Comparison of ENCODE assay signal across 24 cellular contexts in genomic region chr22:34070051-34070450, GRCh38.
"Had no signal": no experiment of that assay in that cellular context is flagged by ENCODE, and none has a peak within 500 bp of the region (broad histone marks: within the 10 kb centered on the region; RNA-seq: fewer than 3 reads in every experiment).

No MANE protein-coding gene starts in this region.

- H3K36me3 ChIP-seq: heart left ventricle, left lung, neural progenitor cell, prostate gland, right atrium auricular region, suprapubic skin, transverse colon, upper lobe of right lung, uterus had no signal

- H3K27me3 ChIP-seq: hepatocyte, left lung, neural progenitor cell, right atrium auricular region, suprapubic skin, transverse colon, upper lobe of right lung, uterus had no signal

- H3K4me3 Mint-ChIP-seq: mesothelial cell of epicardium; naive thymus-derived CD4-positive, alpha-beta T cell; nephron; neural progenitor cell; stimulated activated naive CD8-positive, alpha-beta T cell treated with anti-CD3 and anti-CD28 coated beads, Interleukin-15, Interleukin-2, amounts not matched to agents 100 ng/mL and 50 ng/mL, for 24 hours had no signal

- H3K27ac Mint-ChIP-seq: mesothelial cell of epicardium; naive thymus-derived CD4-positive, alpha-beta T cell; nephron; neural progenitor cell; stimulated activated naive CD8-positive, alpha-beta T cell treated with anti-CD3 and anti-CD28 coated beads, Interleukin-15, Interleukin-2, amounts not matched to agents 100 ng/mL and 50 ng/mL, for 24 hours had no signal

- H3K9me3 ChIP-seq: heart left ventricle, left lung, prostate gland, right atrium auricular region, suprapubic skin, transverse colon, upper lobe of right lung, uterus had no signal

- DNase-seq: effector CD4-positive, alpha-beta T cell; heart left ventricle; left cardiac atrium; left lung; mesenchymal stem cell; naive thymus-derived CD4-positive, alpha-beta T cell; stimulated activated CD4-positive, alpha-beta T cell treated with anti-CD3 and anti-CD28 coated beads, Interleukin-12 subunit alpha, Interleukin-12 subunit beta, amount 100 ng/mL, for 4 hours; stimulated activated CD4-positive, alpha-beta T cell treated with anti-CD3 and anti-CD28 coated beads, Interleukin-1b, Interleukin-23, amount 100 ng/mL, for 48 hours; stimulated activated CD4-positive, alpha-beta T cell treated with anti-CD3 and anti-CD28 coated beads, Interleukin-4, amount 100 ng/mL, for 1 hour; stimulated activated CD8-positive, alpha-beta memory T cell treated with anti-CD3 and anti-CD28 coated beads, Interleukin-4, amount 100 ng/mL, for 48 hours; transverse colon; upper lobe of right lung; uterus had no signal

- H3K36me3 Mint-ChIP-seq: mesothelial cell of epicardium; naive thymus-derived CD4-positive, alpha-beta T cell; neural progenitor cell had no signal

- H3K27me3 Mint-ChIP-seq: stimulated activated naive CD8-positive, alpha-beta T cell treated with anti-CD3 and anti-CD28 coated beads, Interleukin-15, Interleukin-2, amounts not matched to agents 100 ng/mL and 50 ng/mL, for 24 hours had no signal

- H3K27ac ChIP-seq: heart left ventricle, hepatocyte, left lung, neural progenitor cell, prostate gland, right atrium auricular region, suprapubic skin, transverse colon, upper lobe of right lung, uterus had no signal

- H3K4me1 Mint-ChIP-seq: mesothelial cell of epicardium; naive thymus-derived CD4-positive, alpha-beta T cell; neural progenitor cell had no signal

- H3K4me3 ChIP-seq: dorsolateral prefrontal cortex, heart left ventricle, hepatocyte, left lung, neural progenitor cell, prostate gland, right atrium auricular region, smooth muscle cell, suprapubic skin, transverse colon, upper lobe of right lung, uterus had no signal

- ATAC-seq: heart left ventricle; left cardiac atrium; left lung; naive thymus-derived CD4-positive, alpha-beta T cell; sciatic nerve; upper lobe of right lung had no signal

- H3K9me3 Mint-ChIP-seq: mesothelial cell of epicardium, neural progenitor cell had no signal
